In the genomic region with DNA sequence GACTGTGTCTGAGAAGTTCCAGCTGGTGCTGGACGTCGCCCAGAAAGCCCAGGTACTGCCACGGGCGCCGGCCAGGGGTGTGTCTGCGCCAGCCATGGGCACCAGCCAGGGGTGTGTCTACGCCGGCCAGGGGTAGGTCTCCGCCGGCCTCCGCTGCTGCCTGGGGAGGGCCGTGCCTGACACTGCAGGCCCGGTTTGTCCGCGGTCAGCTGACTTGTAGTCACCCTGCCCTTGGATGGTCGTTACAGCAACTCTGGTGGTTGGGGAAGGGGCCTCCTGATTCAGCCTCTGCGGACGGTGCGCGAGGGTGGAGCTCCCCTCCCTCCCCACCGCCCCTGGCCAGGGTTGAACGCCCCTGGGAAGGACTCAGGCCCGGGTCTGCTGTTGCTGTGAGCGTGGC, we compare ENCODE assay signal across 26 cellular contexts.
"Had no signal": no experiment of that assay in that cellular context is flagged by ENCODE, and none has a peak within 500 bp of the region (broad histone marks: within the 10 kb centered on the region; RNA-seq: fewer than 3 reads in every experiment).

No MANE protein-coding gene starts in this region.

- H3K9ac ChIP-seq: parathyroid adenoma had no signal

- ATAC-seq: left lung; natural killer cell; psoas muscle; stimulated activated memory B cell treated with anti-CD40 and anti-IgM and Interleukin-4, amounts not matched to agents 10 μg/mL and 1 μg/mL and 100 μg/mL, for 72 hours; stimulated activated naive CD8-positive, alpha-beta T cell treated with anti-CD3 and anti-CD28 coated beads, Interleukin-15, amount 100 ng/mL, for 72 hours had no signal

- H3K4me2 ChIP-seq: smooth muscle cell had no signal

- H3K27me3 ChIP-seq: left lung, right lobe of liver, testis, thyroid gland, transverse colon, upper lobe of left lung had no signal

- H3K4me3 ChIP-seq: left lung, lung, psoas muscle, right lobe of liver, smooth muscle cell, testis, thyroid gland, transverse colon, upper lobe of left lung had no signal

- DNase-seq: head of caudate nucleus; hypothalamus; immature natural killer cell; kidney; mesendoderm; naive B cell; natural killer cell; nucleus accumbens; psoas muscle; stimulated activated CD4-positive, alpha-beta T cell treated with anti-CD3 and anti-CD28 coated beads, Interleukin-1b, Interleukin-23, amount 100 ng/mL, for 48 hours; stimulated activated CD4-positive, alpha-beta T cell treated with anti-CD3 and anti-CD28 coated beads, Interleukin-2, amount 100 ng/mL, for 48 hours; stimulated activated CD4-positive, alpha-beta T cell treated with anti-CD3 and anti-CD28 coated beads, Interleukin-4, amount 100 ng/mL, for 4 hours; stimulated activated CD8-positive, alpha-beta memory T cell treated with anti-CD3 and anti-CD28 coated beads, Interleukin-4, amount 100 ng/mL, for 48 hours; stimulated activated naive CD4-positive, alpha-beta T cell treated with Interleukin-2 at 50 U/mL for 16 hours; stimulated activated naive CD8-positive, alpha-beta T cell treated with anti-CD3 and anti-CD28 coated beads, Interleukin-15, amount 100 ng/mL, for 72 hours; testis; thyroid gland; transverse colon had no signal

- H3K4me3 Mint-ChIP-seq: immature natural killer cell; mesothelial cell of epicardium; naive B cell; natural killer cell; stimulated activated memory B cell treated with anti-CD40 and anti-IgM and Interleukin-4, amounts not matched to agents 10 μg/mL and 1 μg/mL and 100 μg/mL, for 72 hours; stimulated activated naive CD8-positive, alpha-beta T cell treated with anti-CD3 and anti-CD28 coated beads, Interleukin-15, amount 100 ng/mL, for 72 hours had no signal

- H3K9me3 ChIP-seq: left lung, psoas muscle, right lobe of liver, testis, thyroid gland, transverse colon, upper lobe of left lung had no signal

- H3K4me1 Mint-ChIP-seq: immature natural killer cell, mesothelial cell of epicardium, natural killer cell had no signal

- H2AFZ ChIP-seq: parathyroid adenoma had no signal

- H3K36me3 Mint-ChIP-seq: natural killer cell had no signal

- H3K27ac ChIP-seq: left lung, parathyroid adenoma, psoas muscle, right lobe of liver, testis, thyroid gland, transverse colon, upper lobe of left lung had no signal

- H3K27ac Mint-ChIP-seq: immature natural killer cell; mesothelial cell of epicardium; naive B cell; natural killer cell; stimulated activated memory B cell treated with anti-CD40 and anti-IgM and Interleukin-4, amounts not matched to agents 10 μg/mL and 1 μg/mL and 100 μg/mL, for 72 hours; stimulated activated naive CD8-positive, alpha-beta T cell treated with anti-CD3 and anti-CD28 coated beads, Interleukin-15, amount 100 ng/mL, for 72 hours had no signal

- H3K27me3 Mint-ChIP-seq: naive B cell; stimulated activated memory B cell treated with anti-CD40 and anti-IgM and Interleukin-4, amounts not matched to agents 10 μg/mL and 1 μg/mL and 100 μg/mL, for 72 hours; stimulated activated naive CD8-positive, alpha-beta T cell treated with anti-CD3 and anti-CD28 coated beads, Interleukin-15, amount 100 ng/mL, for 72 hours had no signal

- H3K79me2 ChIP-seq: parathyroid adenoma had no signal

- H3K9me3 Mint-ChIP-seq: immature natural killer cell; mesothelial cell of epicardium; naive B cell; natural killer cell; stimulated activated memory B cell treated with anti-CD40 and anti-IgM and Interleukin-4, amounts not matched to agents 10 μg/mL and 1 μg/mL and 100 μg/mL, for 72 hours; stimulated activated naive CD8-positive, alpha-beta T cell treated with anti-CD3 and anti-CD28 coated beads, Interleukin-15, amount 100 ng/mL, for 72 hours had no signal

- H3K4me1 ChIP-seq: left lung, parathyroid adenoma, psoas muscle, right lobe of liver, testis, thyroid gland, upper lobe of left lung had no signal
